Comparison of ENCODE assay signal across 16 cellular contexts in the genomic region with DNA sequence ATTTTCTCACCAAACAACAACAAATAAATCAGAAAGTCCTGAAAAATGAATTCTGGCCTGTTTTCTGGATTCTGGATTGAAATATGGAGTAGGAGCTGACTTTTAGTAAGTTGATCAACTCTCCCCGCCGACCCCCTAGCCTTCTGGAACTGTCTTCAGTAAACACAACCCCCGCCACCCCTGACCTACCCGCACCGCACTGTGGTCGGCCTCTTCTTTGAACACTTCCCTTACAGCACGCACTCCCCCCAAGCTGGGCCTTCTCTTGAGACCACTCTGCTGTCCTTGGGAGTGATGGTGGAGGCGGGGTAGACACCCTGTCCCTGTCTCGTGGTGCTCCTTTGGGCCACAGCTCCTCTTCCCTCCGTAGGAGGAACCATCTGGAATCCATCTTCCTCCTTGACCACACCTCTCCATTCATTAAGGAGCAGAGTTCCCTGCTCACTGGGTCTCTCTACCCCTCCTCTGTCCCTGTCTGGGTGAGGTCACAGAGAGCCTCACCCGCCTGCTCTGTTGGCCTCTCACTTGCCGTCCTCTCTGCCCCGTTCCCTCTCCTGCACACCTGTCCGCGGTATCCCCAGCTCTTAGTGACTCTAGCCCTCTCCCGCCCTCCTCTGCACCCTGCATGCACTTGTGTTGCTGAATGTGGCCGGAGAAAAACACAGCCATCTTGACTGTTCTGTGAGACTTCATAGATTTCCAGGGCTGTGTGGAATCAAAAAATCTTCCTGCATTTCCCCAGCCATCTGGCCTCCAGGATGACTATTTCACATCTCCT. TPM values are rescaled to one million over a fixed set of nuclear protein-coding genes. Genes with fewer than 3 reads are reported as not detected.
DNase-seq lines count a peak whose midpoint lies in the region; ATAC-seq and TF ChIP-seq lines count a peak whose summit lies in the region.
"Had no signal": no experiment of that assay in that cellular context is flagged by ENCODE, and none has a peak within 500 bp of the region (broad histone marks: within the 10 kb centered on the region; RNA-seq: fewer than 3 reads in every experiment).

No MANE protein-coding gene starts in this region.

- H3K27ac ChIP-seq in suprapubic skin: peak overlapping the region; percentile 19
- H3K27ac ChIP-seq: BLaER1 treated with 17β-estradiol and CSF1 and Interleukin-3, amounts not matched to agents 10 nM and 100 nM; SJCRH30 had no signal

- no peak overlapping the region for H3K4me3 ChIP-seq in suprapubic skin
- H3K4me3 ChIP-seq: BLaER1 treated with 17β-estradiol and CSF1 and Interleukin-3, amounts not matched to agents 10 nM and 100 nM; SJCRH30 had no signal

- H3K36me3 Mint-ChIP-seq in chondrocyte (ENCODE audit: low read depth): peaks cover 4% of the 10 kb centered on the region
- H3K36me3 Mint-ChIP-seq in naive thymus-derived CD8-positive, alpha-beta T cell: peaks cover 5 to 13% (median 11%) of the 10 kb centered on the region in 3 donors

- ATAC-seq in naive thymus-derived CD8-positive, alpha-beta T cell: no peak

- no peak overlapping the region for H3K4me3 Mint-ChIP-seq in chondrocyte (ENCODE audit: unreplicated experiment)
- no peak overlapping the region for H3K4me3 Mint-ChIP-seq in naive thymus-derived CD8-positive, alpha-beta T cell
- H3K4me3 Mint-ChIP-seq: activated naive CD4-positive, alpha-beta T cell treated with anti-CD3 and anti-CD28 coated beads, Interleukin-2, amount 50 U/mL, for 24 hours; central memory CD8-positive, alpha-beta T cell had no signal

- no peak for TF ChIP-seq POLR2A in suprapubic skin (IDR thresholded peaks at IDR 0.05)

- H3K4me1 ChIP-seq in suprapubic skin: peaks cover 38% of the 10 kb centered on the region

- no peaks in the 10 kb centered on the region for H3K27me3 ChIP-seq in suprapubic skin
- H3K27me3 ChIP-seq: SJCRH30 had no signal

- POLR2A ChIA-PET in naive thymus-derived CD8-positive, alpha-beta T cell (lab: Charles Lee): interaction anchor here (1.2 to 2.1 kb wide), 2 partner anchors 10 to 16 kb away, joined by 3 to 7 read pairs; no protein-coding TSS in a partner anchor

- 87% methylated on average over 17 of the region's 17 CpGs for WGBS in suprapubic skin

- peak overlapping the region; percentile 49 for H3K27ac Mint-ChIP-seq in chondrocyte (ENCODE audit: unreplicated experiment)
- peak overlapping the region in 8 of 10 donors; percentile 2 to 87 (median 68) for H3K27ac Mint-ChIP-seq in naive thymus-derived CD8-positive, alpha-beta T cell
- H3K27ac Mint-ChIP-seq: activated naive CD4-positive, alpha-beta T cell treated with anti-CD3 and anti-CD28 coated beads, Interleukin-2, amount 50 U/mL, for 24 hours had no signal

- H3K9me3 ChIP-seq in suprapubic skin: no peaks in the 10 kb centered on the region
- H3K9me3 ChIP-seq: SJCRH30 had no signal

- H3K27me3 Mint-ChIP-seq in chondrocyte (ENCODE audit: low read depth): no peaks in the 10 kb centered on the region
- no peaks in the 10 kb centered on the region for H3K27me3 Mint-ChIP-seq in naive thymus-derived CD8-positive, alpha-beta T cell
- H3K27me3 Mint-ChIP-seq: activated naive CD4-positive, alpha-beta T cell treated with anti-CD3 and anti-CD28 coated beads, Interleukin-2, amount 50 U/mL, for 24 hours; central memory CD8-positive, alpha-beta T cell had no signal

- TF ChIP-seq EP300 in suprapubic skin (IDR thresholded peaks at IDR 0.05): no peak

- H3K9me3 Mint-ChIP-seq in chondrocyte (ENCODE audit: low read depth): no peaks in the 10 kb centered on the region
- no peaks in the 10 kb centered on the region for H3K9me3 Mint-ChIP-seq in naive thymus-derived CD8-positive, alpha-beta T cell
- H3K9me3 Mint-ChIP-seq: activated naive CD4-positive, alpha-beta T cell treated with anti-CD3 and anti-CD28 coated beads, Interleukin-2, amount 50 U/mL, for 24 hours; central memory CD8-positive, alpha-beta T cell had no signal

- TF ChIP-seq CTCF in chondrocyte (IDR thresholded peaks at IDR 0.05) (no peak), suprapubic skin (IDR thresholded peaks at IDR 0.05) (no peak)

- peaks cover 56% of the 10 kb centered on the region for H3K4me1 Mint-ChIP-seq in chondrocyte (ENCODE audit: low read depth)
- peaks cover 36 to 70% (median 50%) of the 10 kb centered on the region in 4 donors for H3K4me1 Mint-ChIP-seq in naive thymus-derived CD8-positive, alpha-beta T cell

- DNase-seq in NCI-H510A (lab: John Stamatoyannopoulos, UW) (peak; percentile 49), chondrocyte (ENCODE audit: low spot score) (peak; percentile 82), suprapubic skin (ENCODE audit: low spot score in 2 of 2) (peak in 1 of 2 donors; percentile 45), HK-2 (ENCODE audit: unreplicated experiment) (no peak), glomerular visceral epithelial cell (ENCODE audit: extremely low spot score) (no peak), DMS153 (lab: John Stamatoyannopoulos, UW) (no peak)
- peak in 1 of 10 donors; percentile 13 for DNase-seq in naive thymus-derived CD8-positive, alpha-beta T cell
- DNase-seq: activated CD8-positive, alpha-beta memory T cell treated with anti-CD3 and anti-CD28 coated beads, Interleukin-2, amount 50 U/mL, for 48 hours; DMS79 treated with DMSO at 0.1 percent for 48 hours; NCI-H1436; occipital lobe; SJCRH30; stimulated activated naive CD4-positive, alpha-beta T cell treated with Interleukin-2 at 50 U/mL for 16 hours had no signal

- H3K36me3 ChIP-seq in suprapubic skin: no peaks in the 10 kb centered on the region
- H3K36me3 ChIP-seq: BLaER1 treated with 17β-estradiol and CSF1 and Interleukin-3, amounts not matched to agents 10 nM and 100 nM; SJCRH30 had no signal

RNA-seq across cellular contexts. Expression of gene SYNJ2, which starts 19.1 kb away (rescaled TPM):
- total RNA-seq in chondrocyte: 29.2 to 54.5 TPM (median 53.1 TPM) in 3 replicates
- 10 to 100 TPM; 15.7 to 16.3 TPM for total RNA-seq in naive thymus-derived CD8-positive, alpha-beta T cell
- polyA plus RNA-seq in naive thymus-derived CD8-positive, alpha-beta T cell: 1 to 10 TPM; 5.2 to 8.5 (median 8.2) TPM
- total RNA-seq in suprapubic skin: 10 to 100 TPM in 1 of 4 donors, 1 to 10 TPM in 3; 4.3 to 10.7 (median 6.8) TPM

Comparison
In these comparisons a context has a peak if more than half of its experiments do, and no peak if none do; other contexts are left out.
1. DNase-seq: peak in NCI-H510A (single experiment) and chondrocyte (single experiment); none in HK-2 (single experiment), glomerular visceral epithelial cell (single experiment) and DMS153 (single experiment).